1 cellular context compared by ENCODE assay signal in genomic region chr11:8794677-8795103, GRCh38.
TF ChIP-seq lines count a peak whose summit lies in the region.

No MANE protein-coding gene starts in this region.

TF ChIP-seq in HepG2, 621 proteins besides CTCF, POLR2A, EP300 and RAD21 (continued from another document):
- TF ChIP-seq MTERF4 (CRISPR knock-in tag; IDR thresholded peaks at IDR 0.05), result peak; percentile 33; the same call in 1 of the 2 replicates
- TF ChIP-seq ZMAT3 (CRISPR knock-in tag; conservative IDR thresholded peaks at IDR 0.05), result 0 out of 2 replicates have a peak, but pooled peaks have one; percentile 33
- no peak for TF ChIP-seq MLXIP (CRISPR knock-in tag; IDR thresholded peaks at IDR 0.05; ENCODE audit: borderline replicate concordance)
- TF ChIP-seq RXRB (CRISPR knock-in tag; IDR thresholded peaks at IDR 0.05; ENCODE audit: borderline replicate concordance), result peak; percentile 76; the same call in 1 of the 2 replicates
- TF ChIP-seq ZNF710 (CRISPR knock-in tag; IDR thresholded peaks at IDR 0.05; ENCODE audit: borderline replicate concordance), result peak; percentile 35; the same call in 1 of the 2 replicates
- no peak for TF ChIP-seq FOXA1 (IDR thresholded peaks at IDR 0.05)
- peak; percentile 88 for TF ChIP-seq FOXA1 (CRISPR knock-in tag; IDR thresholded peaks at IDR 0.05)
- no peak for TF ChIP-seq CC2D1A (CRISPR knock-in tag; IDR thresholded peaks at IDR 0.05)
- no peak for TF ChIP-seq RFX1 (IDR thresholded peaks at IDR 0.05)
- TF ChIP-seq ELF1 (CRISPR knock-in tag; IDR thresholded peaks at IDR 0.05), result 0 out of 2 replicates have a peak, but pooled peaks have one; percentile 22
- 0 out of 2 replicates have a peak, but pooled peaks have one; percentile 61 for TF ChIP-seq RCOR2 (CRISPR knock-in tag; IDR thresholded peaks at IDR 0.05)
- peak; percentile 33; the same call in 1 of the 2 replicates for TF ChIP-seq SIN3A (IDR thresholded peaks at IDR 0.05; ENCODE audit: borderline replicate concordance, low read depth, low read length)
- TF ChIP-seq ZNF687 (CRISPR knock-in tag; IDR thresholded peaks at IDR 0.05), result peak; percentile 55
- 0 out of 2 replicates have a peak, but pooled peaks have one; percentile 28 for TF ChIP-seq SALL2 (CRISPR knock-in tag; IDR thresholded peaks at IDR 0.05)
- TF ChIP-seq CEBPG (CRISPR knock-in tag; IDR thresholded peaks at IDR 0.05), result peak; percentile 26; the same call in 1 of the 2 replicates
- peak in 1 of 2 experiments; percentile 31; a peak in 1 of 4 replicates for TF ChIP-seq KLF16 (CRISPR knock-in tag; IDR thresholded peaks at IDR 0.05)
- TF ChIP-seq PHF5A (CRISPR knock-in tag; IDR thresholded peaks at IDR 0.05; ENCODE audit: low read depth, unreplicated experiment), result no peak
